In genomic region chr14:22871962-22872832, GRCh38 we compare ENCODE assay signal across 1 cellular context.
TF ChIP-seq lines count a peak whose summit lies in the region.

No MANE protein-coding gene starts in this region.

TF ChIP-seq in K562, 482 proteins besides CTCF, POLR2A, EP300 and RAD21 (continued from another document and continues in another):
- TF ChIP-seq ZNF586 (CRISPR knock-in tag; conservative IDR thresholded peaks at IDR 0.05) = no peak
- no peak for TF ChIP-seq TAL1 (IDR thresholded peaks at IDR 0.05)
- peak; percentile 12 for TF ChIP-seq U2AF1 (optimal IDR thresholded peaks at IDR 0.05; ENCODE audit: low read depth, low read length)
- TF ChIP-seq EZH2 (IDR thresholded peaks at IDR 0.05; ENCODE audit: borderline replicate concordance, low read depth, low read length) = no peak
- no peak for TF ChIP-seq CBFB (CRISPR knock-in tag; IDR thresholded peaks at IDR 0.05)
- TF ChIP-seq TCF7L2 (IDR thresholded peaks at IDR 0.05; ENCODE audit: low read depth, low read length) = no peak
- no peak for TF ChIP-seq KDM4B (IDR thresholded peaks at IDR 0.05; ENCODE audit: borderline replicate concordance in 2 of 2, low read depth in 1 of 2)
- TF ChIP-seq MAFF (IDR thresholded peaks at IDR 0.05; ENCODE audit: low read length) = peak; percentile 8; the same call in 1 of the 2 replicates
- TF ChIP-seq, protein P1, sequence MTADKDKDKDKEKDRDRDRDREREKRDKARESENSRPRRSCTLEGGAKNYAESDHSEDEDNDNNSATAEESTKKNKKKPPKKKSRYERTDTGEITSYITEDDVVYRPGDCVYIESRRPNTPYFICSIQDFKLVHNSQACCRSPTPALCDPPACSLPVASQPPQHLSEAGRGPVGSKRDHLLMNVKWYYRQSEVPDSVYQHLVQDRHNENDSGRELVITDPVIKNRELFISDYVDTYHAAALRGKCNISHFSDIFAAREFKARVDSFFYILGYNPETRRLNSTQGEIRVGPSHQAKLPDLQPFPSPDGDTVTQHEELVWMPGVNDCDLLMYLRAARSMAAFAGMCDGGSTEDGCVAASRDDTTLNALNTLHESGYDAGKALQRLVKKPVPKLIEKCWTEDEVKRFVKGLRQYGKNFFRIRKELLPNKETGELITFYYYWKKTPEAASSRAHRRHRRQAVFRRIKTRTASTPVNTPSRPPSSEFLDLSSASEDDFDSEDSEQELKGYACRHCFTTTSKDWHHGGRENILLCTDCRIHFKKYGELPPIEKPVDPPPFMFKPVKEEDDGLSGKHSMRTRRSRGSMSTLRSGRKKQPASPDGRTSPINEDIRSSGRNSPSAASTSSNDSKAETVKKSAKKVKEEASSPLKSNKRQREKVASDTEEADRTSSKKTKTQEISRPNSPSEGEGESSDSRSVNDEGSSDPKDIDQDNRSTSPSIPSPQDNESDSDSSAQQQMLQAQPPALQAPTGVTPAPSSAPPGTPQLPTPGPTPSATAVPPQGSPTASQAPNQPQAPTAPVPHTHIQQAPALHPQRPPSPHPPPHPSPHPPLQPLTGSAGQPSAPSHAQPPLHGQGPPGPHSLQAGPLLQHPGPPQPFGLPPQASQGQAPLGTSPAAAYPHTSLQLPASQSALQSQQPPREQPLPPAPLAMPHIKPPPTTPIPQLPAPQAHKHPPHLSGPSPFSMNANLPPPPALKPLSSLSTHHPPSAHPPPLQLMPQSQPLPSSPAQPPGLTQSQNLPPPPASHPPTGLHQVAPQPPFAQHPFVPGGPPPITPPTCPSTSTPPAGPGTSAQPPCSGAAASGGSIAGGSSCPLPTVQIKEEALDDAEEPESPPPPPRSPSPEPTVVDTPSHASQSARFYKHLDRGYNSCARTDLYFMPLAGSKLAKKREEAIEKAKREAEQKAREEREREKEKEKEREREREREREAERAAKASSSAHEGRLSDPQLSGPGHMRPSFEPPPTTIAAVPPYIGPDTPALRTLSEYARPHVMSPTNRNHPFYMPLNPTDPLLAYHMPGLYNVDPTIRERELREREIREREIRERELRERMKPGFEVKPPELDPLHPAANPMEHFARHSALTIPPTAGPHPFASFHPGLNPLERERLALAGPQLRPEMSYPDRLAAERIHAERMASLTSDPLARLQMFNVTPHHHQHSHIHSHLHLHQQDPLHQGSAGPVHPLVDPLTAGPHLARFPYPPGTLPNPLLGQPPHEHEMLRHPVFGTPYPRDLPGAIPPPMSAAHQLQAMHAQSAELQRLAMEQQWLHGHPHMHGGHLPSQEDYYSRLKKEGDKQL (CRISPR knock-in tag; IDR thresholded peaks at IDR 0.05; ENCODE audit: borderline replicate concordance) = no peak
- TF ChIP-seq YY1 (IDR thresholded peaks at IDR 0.05; ENCODE audit: borderline replicate concordance in 1 of 3, control insufficient read depth in 1 of 3, extremely low read depth in 1 of 3, insufficient read depth in 3 of 3, insufficient read length in 1 of 3, insufficient replicate concordance in 2 of 3, low read depth in 1 of 3, low read length in 2 of 3) = peak in 2 of 3 experiments; percentile 37 to 72
- no peak for TF ChIP-seq EWSR1 (IDR thresholded peaks at IDR 0.05; ENCODE audit: borderline replicate concordance, low read depth, partially characterized antibody)
- TF ChIP-seq, protein P2, sequence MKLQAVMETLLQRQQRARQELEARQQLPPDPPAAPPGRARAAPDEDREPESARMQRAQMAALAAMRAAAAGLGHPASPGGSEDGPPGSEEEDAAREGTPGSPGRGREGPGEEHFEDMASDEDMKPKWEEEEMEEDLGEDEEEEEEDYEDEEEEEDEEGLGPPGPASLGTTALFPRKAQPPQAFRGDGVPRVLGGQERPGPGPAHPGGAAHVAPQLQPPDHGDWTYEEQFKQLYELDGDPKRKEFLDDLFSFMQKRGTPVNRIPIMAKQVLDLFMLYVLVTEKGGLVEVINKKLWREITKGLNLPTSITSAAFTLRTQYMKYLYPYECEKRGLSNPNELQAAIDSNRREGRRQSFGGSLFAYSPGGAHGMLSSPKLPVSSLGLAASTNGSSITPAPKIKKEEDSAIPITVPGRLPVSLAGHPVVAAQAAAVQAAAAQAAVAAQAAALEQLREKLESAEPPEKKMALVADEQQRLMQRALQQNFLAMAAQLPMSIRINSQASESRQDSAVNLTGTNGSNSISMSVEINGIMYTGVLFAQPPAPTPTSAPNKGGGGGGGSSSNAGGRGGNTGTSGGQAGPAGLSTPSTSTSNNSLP (IDR thresholded peaks at IDR 0.05; ENCODE audit: borderline replicate concordance, low read depth, low read length) = peak; percentile 70; the same call in 1 of the 2 replicates
- no peak for TF ChIP-seq DDX20 (tag; IDR thresholded peaks at IDR 0.05; ENCODE audit: low read depth)
- TF ChIP-seq ZBTB2 (IDR thresholded peaks at IDR 0.05) = no peak
- TF ChIP-seq SREBF2 (CRISPR knock-in tag; IDR thresholded peaks at IDR 0.05) = no peak
- no peak for TF ChIP-seq ZNF165 (CRISPR knock-in tag; IDR thresholded peaks at IDR 0.05; ENCODE audit: borderline replicate concordance)
- TF ChIP-seq STAT5A (IDR thresholded peaks at IDR 0.05; ENCODE audit: borderline replicate concordance, low read length) = no peak
- TF ChIP-seq HDAC6 (IDR thresholded peaks at IDR 0.05; ENCODE audit: low read depth, low read length) = no peak
- TF ChIP-seq ZNF766 (CRISPR knock-in tag; conservative IDR thresholded peaks at IDR 0.05) = no peak
- TF ChIP-seq MEF2A (IDR thresholded peaks at IDR 0.05; ENCODE audit: control insufficient read depth, low read depth, low read length) = no peak
- TF ChIP-seq SMARCE1 (IDR thresholded peaks at IDR 0.05) = no peak
- no peak for TF ChIP-seq TRIM28 (IDR thresholded peaks at IDR 0.05)
- TF ChIP-seq ZBTB43 (CRISPR knock-in tag; IDR thresholded peaks at IDR 0.05) = no peak
- TF ChIP-seq ATF7 (IDR thresholded peaks at IDR 0.05) = peak; percentile 56
- TF ChIP-seq SIN3B (IDR thresholded peaks at IDR 0.05; ENCODE audit: low read depth) = no peak
- peak; percentile 66 for TF ChIP-seq RBFOX2 (IDR thresholded peaks at IDR 0.05; ENCODE audit: low read depth, low read length)
- no peak for TF ChIP-seq NR2C1 (IDR thresholded peaks at IDR 0.05)
- no peak for TF ChIP-seq NR2C1 (tag; IDR thresholded peaks at IDR 0.05)
- TF ChIP-seq ZFP30 (CRISPR knock-in tag; IDR thresholded peaks at IDR 0.05; ENCODE audit: borderline replicate concordance) = no peak
- 0 out of 4 replicates have a peak, but pooled peaks of 1 of the 2 experiments have one; percentile 23 for TF ChIP-seq TEAD1 (CRISPR knock-in tag; IDR thresholded peaks at IDR 0.05)
- TF ChIP-seq, protein P3, sequence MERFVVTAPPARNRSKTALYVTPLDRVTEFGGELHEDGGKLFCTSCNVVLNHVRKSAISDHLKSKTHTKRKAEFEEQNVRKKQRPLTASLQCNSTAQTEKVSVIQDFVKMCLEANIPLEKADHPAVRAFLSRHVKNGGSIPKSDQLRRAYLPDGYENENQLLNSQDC (CRISPR knock-in tag; IDR thresholded peaks at IDR 0.05) = no peak
- TF ChIP-seq ZNF695 (CRISPR knock-in tag; IDR thresholded peaks at IDR 0.05) = no peak
- TF ChIP-seq SNRNP70 (optimal IDR thresholded peaks at IDR 0.05; ENCODE audit: low read depth, low read length) = no peak
- no peak for TF ChIP-seq BRF2 (IDR thresholded peaks at IDR 0.05; ENCODE audit: borderline replicate concordance, insufficient read depth, insufficient read length)
- TF ChIP-seq PHTF2 (CRISPR knock-in tag; IDR thresholded peaks at IDR 0.05) = no peak
- no peak for TF ChIP-seq NCOA6 (IDR thresholded peaks at IDR 0.05)
- no peak for TF ChIP-seq PHB (CRISPR knock-in tag; IDR thresholded peaks at IDR 0.05)
- TF ChIP-seq GATAD2A (IDR thresholded peaks at IDR 0.05) = 0 out of 2 replicates have a peak, but pooled peaks have one; percentile 45
- no peak; the same call in 1 of the 2 replicates for TF ChIP-seq BCOR (IDR thresholded peaks at IDR 0.05)
- 0 out of 2 replicates have a peak, but pooled peaks have one; percentile 63 for TF ChIP-seq NFE2 (IDR thresholded peaks at IDR 0.05; ENCODE audit: low read depth)
- peak; percentile 5 for TF ChIP-seq HMGN3 (IDR thresholded peaks at IDR 0.05; ENCODE audit: borderline replicate concordance, extremely low read depth, insufficient read length, low read depth, low read length)
- no peak for TF ChIP-seq BRCA1 (IDR thresholded peaks at IDR 0.05)
- TF ChIP-seq BRCA1 (CRISPR knock-in tag; IDR thresholded peaks at IDR 0.05) = no peak
- 0 out of 2 replicates have a peak, but pooled peaks have one; percentile 28 for TF ChIP-seq ARID1B (IDR thresholded peaks at IDR 0.05)
- TF ChIP-seq TOE1 (IDR thresholded peaks at IDR 0.05; ENCODE audit: borderline replicate concordance) = no peak
- no peak for TF ChIP-seq TOE1 (CRISPR knock-in tag; IDR thresholded peaks at IDR 0.05; ENCODE audit: borderline replicate concordance, low read depth)
- TF ChIP-seq ZNF224 (CRISPR knock-in tag; IDR thresholded peaks at IDR 0.05) = no peak
- TF ChIP-seq COPS2 (conservative IDR thresholded peaks at IDR 0.05) = no peak
- TF ChIP-seq ZNF780A (CRISPR knock-in tag; IDR thresholded peaks at IDR 0.05) = no peak
- no peak for TF ChIP-seq MBD2 (IDR thresholded peaks at IDR 0.05; ENCODE audit: borderline replicate concordance, low read depth)
- no peak for TF ChIP-seq NFXL1 (CRISPR knock-in tag; IDR thresholded peaks at IDR 0.05)
- TF ChIP-seq NR2F6 (CRISPR knock-in tag; IDR thresholded peaks at IDR 0.05) = no peak
- no peak; the same call in none of the 2 replicates for TF ChIP-seq L3MBTL2 (IDR thresholded peaks at IDR 0.05)
- no peak for TF ChIP-seq HLTF (IDR thresholded peaks at IDR 0.05)
- TF ChIP-seq ZNF184 (CRISPR knock-in tag; IDR thresholded peaks at IDR 0.05) = no peak
- no peak; the same call in 1 of the 2 replicates for TF ChIP-seq MAFG (tag; conservative IDR thresholded peaks at IDR 0.05)
- TF ChIP-seq RBM17 (IDR thresholded peaks at IDR 0.05; ENCODE audit: borderline replicate concordance, low read depth, low read length) = no peak
- TF ChIP-seq RFX1 (IDR thresholded peaks at IDR 0.05) = no peak
- TF ChIP-seq CCAR2 (IDR thresholded peaks at IDR 0.05; ENCODE audit: low read depth, low read length) = no peak
- no peak for TF ChIP-seq EHMT2 (IDR thresholded peaks at IDR 0.05)
- TF ChIP-seq ETV1 (tag; conservative IDR thresholded peaks at IDR 0.05; ENCODE audit: low read depth) = 0 out of 2 replicates have a peak, but pooled peaks have one; percentile 51
- TF ChIP-seq ZNF121 (CRISPR knock-in tag; conservative IDR thresholded peaks at IDR 0.05) = no peak
- no peak for TF ChIP-seq NFIC (IDR thresholded peaks at IDR 0.05)
- TF ChIP-seq CEBPZ (IDR thresholded peaks at IDR 0.05; ENCODE audit: borderline replicate concordance, low read depth, low read length) = no peak
- no peak for TF ChIP-seq ZNF212 (CRISPR knock-in tag; IDR thresholded peaks at IDR 0.05)
- TF ChIP-seq NR3C1 (CRISPR knock-in tag; IDR thresholded peaks at IDR 0.05) = no peak
- TF ChIP-seq FOXK2 (conservative IDR thresholded peaks at IDR 0.05 in 1 of 2, IDR thresholded peaks at IDR 0.05 in 1 of 2; ENCODE audit: low read depth in 2 of 2) = no peak
